In genomic region chr5:112636751-112637150, GRCh38 we compare ENCODE assay signal across 11 cellular contexts.
"Had no signal": no experiment of that assay in that cellular context is flagged by ENCODE, and none has a peak within 500 bp of the region (broad histone marks: within the 10 kb centered on the region; RNA-seq: fewer than 3 reads in every experiment).

No MANE protein-coding gene starts in this region.

- H3K4me1 ChIP-seq: uterus had no signal

- H3K4me3 ChIP-seq: gastrocnemius medialis, lower lobe of right lung, uterus had no signal

- H3K27me3 ChIP-seq: gastrocnemius medialis, uterus had no signal

- H3K27ac ChIP-seq: lower lobe of right lung, uterus, VCaP had no signal

- DNase-seq: activated CD4-positive, alpha-beta memory T cell treated with anti-CD3 and anti-CD28 coated beads, Interleukin-2, amount 10 ng/mL, durations not matched to agents 7 days and 5 days; activated gamma-delta T cell; activated T-cell treated with anti-CD3 and anti-CD28 coated beads, Interleukin-2, amount 50 U/mL, for 48 hours; lower lobe of right lung; naive B cell; retina; stimulated activated CD4-positive, alpha-beta T cell treated with anti-CD3 and anti-CD28 coated beads, Interleukin-15, amount 100 ng/mL, for 24 hours; stimulated activated CD4-positive, alpha-beta T cell treated with anti-CD3 and anti-CD28 coated beads, Interleukin-4, amount 100 ng/mL, for 24 hours; uterus had no signal

- H3K36me3 ChIP-seq: gastrocnemius medialis, lower lobe of right lung, uterus had no signal

- H3K9me3 ChIP-seq: gastrocnemius medialis, lower lobe of right lung, uterus had no signal
